In genomic region chr14:58637391-58638230, GRCh38 we compare ENCODE assay signal across 8 cellular contexts. TPM values are rescaled to one million over a fixed set of nuclear protein-coding genes. Genes with fewer than 3 reads are reported as not detected.
DNase-seq lines count a peak whose midpoint lies in the region; ATAC-seq and TF ChIP-seq lines count a peak whose summit lies in the region.

TSS of gene DACT1 (plus strand) at chr14:58637962. CDS start at chr14:58638203, 241 bp downstream.

- peak within 1 kb of the TSS; percentile 79 for H4K91ac ChIP-seq in mesenchymal stem cell (ENCODE audit: low read length)

- TF ChIP-seq CTCF in LNCaP clone FGC (IDR thresholded peaks at IDR 0.05; ENCODE audit: control insufficient read depth, extremely low read depth, insufficient read depth) (no peak), endothelial cell (IDR thresholded peaks at IDR 0.05; ENCODE audit: unreplicated experiment) (no peak)

- TF ChIP-seq POLR2A in GM10847 (IDR thresholded peaks at IDR 0.05; ENCODE audit: extremely low read depth, insufficient read length): peak; percentile 61

- peak within 1 kb of the TSS; percentile 81 for H2BK120ac ChIP-seq in mesenchymal stem cell (ENCODE audit: low read depth, low read length)

- peak; percentile 49 for ATAC-seq in GM21723 (IDR thresholded peaks at IDR 0.05; ENCODE audit: unreplicated experiment)

- no peaks in the 10 kb centered on the region for H3K9me3 ChIP-seq in mesenchymal stem cell (ENCODE audit: control insufficient read depth, low read length)

- H3K4me2 ChIP-seq in mesenchymal stem cell (ENCODE audit: low read length, poor library complexity, severe bottlenecking): peak within 1 kb of the TSS; percentile 99

- under 1% methylated on average over 29 of the region's 94 CpGs for WGBS in mesenchymal stem cell

- H3K4me1 ChIP-seq in mesenchymal stem cell (ENCODE audit: control insufficient read depth, insufficient read depth, low read depth, low read length): no peaks in the 10 kb centered on the region

- H3K18ac ChIP-seq in mesenchymal stem cell (ENCODE audit: low read depth in 1 of 2, low read length in 2 of 2): peak within 1 kb of the TSS; percentile 79 to 82

- peaks cover 60% of the 10 kb centered on the region for H3K27me3 Mint-ChIP-seq in activated CD4-positive, alpha-beta memory T cell treated with anti-CD3 and anti-CD28 coated beads, Interleukin-2, amount 10 ng/mL, durations not matched to agents 7 days and 5 days
- peaks cover 16% of the 10 kb centered on the region for H3K27me3 Mint-ChIP-seq in endothelial cell (ENCODE audit: unreplicated experiment)

- H3K9me3 Mint-ChIP-seq in activated CD4-positive, alpha-beta memory T cell treated with anti-CD3 and anti-CD28 coated beads, Interleukin-2, amount 10 ng/mL, durations not matched to agents 7 days and 5 days: no peaks in the 10 kb centered on the region
- no peaks in the 10 kb centered on the region for H3K9me3 Mint-ChIP-seq in endothelial cell (ENCODE audit: unreplicated experiment)

- peak within 1 kb of the TSS; percentile 79 for H2BK5ac ChIP-seq in mesenchymal stem cell (ENCODE audit: low read depth, low read length, poor library complexity, severe bottlenecking)

- peak within 1 kb of the TSS; percentile 53 for H2AK5ac ChIP-seq in mesenchymal stem cell (ENCODE audit: low read length, severe bottlenecking)

- H2BK15ac ChIP-seq in mesenchymal stem cell (ENCODE audit: low read depth, poor library complexity, severe bottlenecking): peak within 1 kb of the TSS; percentile 78

- H2AFZ ChIP-seq in mesenchymal stem cell (ENCODE audit: low read depth, low read length): peak within 1 kb of the TSS; percentile 60

- POLR2A ChIA-PET in activated CD4-positive, alpha-beta memory T cell treated with anti-CD3 and anti-CD28 coated beads, Interleukin-2, amount 10 ng/mL, durations not matched to agents 7 days and 5 days (lab: Charles Lee): no interaction called here

- H3K9ac ChIP-seq in mesenchymal stem cell (ENCODE audit: low read length): peak within 1 kb of the TSS; percentile 81

- peak within 1 kb of the TSS; percentile 60 to 83 for H3K4ac ChIP-seq in mesenchymal stem cell (ENCODE audit: low read depth in 1 of 2, low read length in 2 of 2)

- H3K4me3 ChIP-seq in LNCaP clone FGC (ENCODE audit: low read depth, low read length): peak within 1 kb of the TSS; percentile 32
- peak within 1 kb of the TSS; percentile 82 to 83 for H3K4me3 ChIP-seq in mesenchymal stem cell (ENCODE audit: insufficient read depth in 1 of 2, low read depth in 1 of 2, low read length in 2 of 2)

- CTCF ChIA-PET in activated CD4-positive, alpha-beta memory T cell treated with anti-CD3 and anti-CD28 coated beads, Interleukin-2, amount 10 ng/mL, durations not matched to agents 7 days and 5 days (lab: Charles Lee): interaction anchor here (1.1 to 1.3 kb wide), 2 partner anchors 136 kb away, joined by 4 to 6 read pairs; no protein-coding TSS in a partner anchor

- H3K23ac ChIP-seq in mesenchymal stem cell (ENCODE audit: low read length in 2 of 2): peak within 1 kb of the TSS; percentile 20 to 83

- peak within 1 kb of the TSS; percentile 82 for H3K4me3 Mint-ChIP-seq in activated CD4-positive, alpha-beta memory T cell treated with anti-CD3 and anti-CD28 coated beads, Interleukin-2, amount 10 ng/mL, durations not matched to agents 7 days and 5 days
- H3K4me3 Mint-ChIP-seq in endothelial cell (ENCODE audit: unreplicated experiment): peak within 1 kb of the TSS; percentile 92

- peak within 1 kb of the TSS; percentile 90 for H4K8ac ChIP-seq in mesenchymal stem cell (ENCODE audit: low read length)

- peaks cover 7 to 27% of the 10 kb centered on the region in 2 experiments for H3K27me3 ChIP-seq in mesenchymal stem cell (ENCODE audit: control insufficient read depth in 1 of 2, insufficient read depth in 1 of 2, low read length in 2 of 2)

- no peaks in the 10 kb centered on the region for H3K79me1 ChIP-seq in mesenchymal stem cell (replicated peaks; ENCODE audit: low read length, poor library complexity, severe bottlenecking)

- no peak for DNase-seq in LNCaP clone FGC (ENCODE audit: low read depth)
- DNase-seq in activated CD4-positive, alpha-beta memory T cell treated with anti-CD3 and anti-CD28 coated beads, Interleukin-2, amount 10 ng/mL, durations not matched to agents 7 days and 5 days: peak; percentile 45
- peak; percentile 54 for DNase-seq in endothelial cell (ENCODE audit: low spot score)
- peak; percentile 90 for DNase-seq in mesenchymal stem cell
- peak; percentile 30 for DNase-seq in stimulated activated CD8-positive, alpha-beta memory T cell treated with anti-CD3 and anti-CD28 coated beads, Interleukin-4, amount 100 ng/mL, for 24 hours (ENCODE audit: low read depth)
- DNase-seq in RPMI8226: no peak

- H3K36me3 ChIP-seq in mesenchymal stem cell (ENCODE audit: control insufficient read depth in 1 of 2, insufficient read depth in 2 of 2, low read depth in 1 of 2, low read length in 2 of 2): peaks cover 6 to 12% of the 10 kb centered on the region in 2 experiments

- peak within 1 kb of the TSS; percentile 69 for H3K27ac Mint-ChIP-seq in activated CD4-positive, alpha-beta memory T cell treated with anti-CD3 and anti-CD28 coated beads, Interleukin-2, amount 10 ng/mL, durations not matched to agents 7 days and 5 days
- H3K27ac Mint-ChIP-seq in endothelial cell (ENCODE audit: unreplicated experiment): no peak within 1 kb of the TSS

- no peaks in the 10 kb centered on the region for H3K36me3 Mint-ChIP-seq in activated CD4-positive, alpha-beta memory T cell treated with anti-CD3 and anti-CD28 coated beads, Interleukin-2, amount 10 ng/mL, durations not matched to agents 7 days and 5 days (ENCODE audit: low read depth)
- no peaks in the 10 kb centered on the region for H3K36me3 Mint-ChIP-seq in endothelial cell (ENCODE audit: low read depth, unreplicated experiment)

- peak within 1 kb of the TSS; percentile 38 to 59 for H2BK12ac ChIP-seq in mesenchymal stem cell (ENCODE audit: low read length in 2 of 2)

- H3K4me1 Mint-ChIP-seq in activated CD4-positive, alpha-beta memory T cell treated with anti-CD3 and anti-CD28 coated beads, Interleukin-2, amount 10 ng/mL, durations not matched to agents 7 days and 5 days: peaks cover 33% of the 10 kb centered on the region
- peaks cover 32% of the 10 kb centered on the region for H3K4me1 Mint-ChIP-seq in endothelial cell (ENCODE audit: unreplicated experiment)

- H3K27ac ChIP-seq in mesenchymal stem cell (ENCODE audit: low read length, poor library complexity, severe bottlenecking): peak within 1 kb of the TSS; percentile 85

- H3K14ac ChIP-seq in mesenchymal stem cell (ENCODE audit: low read length in 2 of 2): peak within 1 kb of the TSS in 1 of 2 experiments; percentile 30

RNA-seq across cellular contexts. Expression of gene DACT1, which starts in this region (rescaled TPM):
- total RNA-seq in activated CD4-positive, alpha-beta memory T cell treated with anti-CD3 and anti-CD28 coated beads, Interleukin-2, amount 10 ng/mL, durations not matched to agents 7 days and 5 days: under 1 TPM; 0.81 to 0.93 TPM
- 2.0 TPM for total RNA-seq in endothelial cell (ENCODE audit: unreplicated experiment)
- 16.8 TPM for polyA plus RNA-seq in mesenchymal stem cell (2013, experiment 1 of 2)
- polyA plus RNA-seq in mesenchymal stem cell (2013, experiment 2 of 2): 16.8 TPM

Comparison
In these comparisons a context has a peak if more than half of its experiments do, and no peak if none do; other contexts are left out.
1. Peak in DNase-seq in activated CD4-positive, alpha-beta memory T cell treated with anti-CD3 and anti-CD28 coated beads, Interleukin-2, amount 10 ng/mL, durations not matched to agents 7 days and 5 days; RNA of the gene not detected or under 1 TPM.
2. DNase-seq: peak in endothelial cell (single experiment), mesenchymal stem cell (single experiment) and stimulated activated CD8-positive, alpha-beta memory T cell treated with anti-CD3 and anti-CD28 coated beads, Interleukin-4, amount 100 ng/mL, for 24 hours (single experiment); none in LNCaP clone FGC (single experiment) and RPMI8226 (single experiment).